In the genomic region with DNA sequence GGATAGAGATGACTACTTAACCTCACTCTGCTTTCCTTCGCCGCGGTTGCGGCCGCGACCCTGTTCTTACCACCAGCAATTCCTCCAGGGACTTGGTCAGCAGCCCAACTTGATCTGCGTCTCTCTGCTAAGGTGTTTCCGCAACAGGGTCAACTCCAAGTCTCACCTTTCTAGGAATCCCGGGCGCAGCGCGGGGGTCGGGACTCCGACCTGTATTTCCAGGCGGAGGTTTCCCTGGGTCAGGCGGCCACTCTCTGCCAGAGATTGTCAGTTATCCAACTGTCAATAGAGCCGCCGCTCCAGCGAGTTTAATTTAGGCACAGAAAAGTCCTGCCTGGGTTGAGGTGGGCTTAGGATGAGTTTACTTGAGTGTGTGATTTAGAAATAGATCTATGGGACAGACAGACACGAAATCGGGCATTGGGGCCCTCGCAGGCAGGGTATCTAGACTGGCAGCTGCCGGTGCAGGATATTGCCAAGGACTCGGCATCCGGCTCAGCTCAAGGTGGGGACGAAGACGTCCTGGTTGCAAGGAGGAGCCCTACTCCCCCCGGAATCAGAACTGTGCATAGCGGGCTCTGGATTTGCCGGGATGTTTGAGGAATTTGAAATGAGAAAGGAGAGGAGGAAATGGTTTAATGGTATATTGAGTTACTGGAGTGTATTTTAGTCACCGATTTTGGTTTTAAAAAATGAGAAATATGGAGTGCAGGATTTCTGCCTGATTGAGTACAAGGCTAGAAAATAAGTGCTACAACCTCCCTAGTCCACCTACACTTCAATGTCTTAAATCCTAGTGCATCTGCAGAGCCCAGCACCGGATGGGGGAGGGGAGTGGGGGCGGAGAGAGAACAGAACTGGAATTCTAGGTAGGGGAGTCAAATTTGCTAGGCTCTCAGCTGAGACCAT, we compare ENCODE assay signal across 14 cellular contexts. TPM values are rescaled to one million over a fixed set of nuclear protein-coding genes. Genes with fewer than 3 reads are reported as not detected.
DNase-seq lines count a peak whose midpoint lies in the region; ATAC-seq, FAIRE-seq and TF ChIP-seq lines count a peak whose summit lies in the region.
"Had no signal": no experiment of that assay in that cellular context is flagged by ENCODE, and none has a peak within 500 bp of the region (broad histone marks: within the 10 kb centered on the region; RNA-seq: fewer than 3 reads in every experiment).

No MANE protein-coding gene starts in this region.

- POLR2A ChIA-PET in CD8-positive, alpha-beta memory T cell (lab: Charles Lee): no interaction called here
- POLR2A ChIA-PET in HCT116 (lab: Charles Lee): no interaction called here

- intact Hi-C loops in HCT116 (cut with micrococcal nuclease) (no loop called here), Right ventricle myocardium superior (cut with DNase I) (no loop called here)
- intact Hi-C loops in activated T-helper 1 cell treated with anti-CD3 and anti-CD28 coated beads, Interleukin-12 subunit alpha, Interleukin-12 subunit beta, Interleukin-2, Interleukin-4 antibody, amounts not matched to agents 30 ng/mL and 10 ng/mL and 1 ng/mL, durations not matched to agents 14 hours and 24 hours and 36 hours (cut with micrococcal nuclease): loop anchor here (2.0 to 10.0 kb wide), 2 partner anchors 50 to 1346 kb away; no protein-coding TSS in a partner anchor

- peaks cover 7% of the 10 kb centered on the region for H3K9me3 ChIP-seq in CD8-positive, alpha-beta memory T cell (ENCODE audit: low read length)
- H3K9me3 ChIP-seq in HCT116 (ENCODE audit: control insufficient read depth in 1 of 2, insufficient read depth in 1 of 2, low read depth in 1 of 2, low read length in 2 of 2) (no peaks in the 10 kb centered on the region), keratinocyte (ENCODE audit: control insufficient read depth, low read depth, low read length) (no peaks in the 10 kb centered on the region)
- H3K9me3 ChIP-seq: upper lobe of right lung had no signal

- H3K4me2 ChIP-seq in HCT116 (ENCODE audit: low read length) (no peak overlapping the region), keratinocyte (ENCODE audit: control insufficient read depth, extremely low read depth, insufficient read depth, low read depth, low read length) (peak overlapping the region; percentile 79)

- H3K79me2 ChIP-seq in HCT116 (ENCODE audit: insufficient read depth, low read length): no peaks in the 10 kb centered on the region
- no peaks in the 10 kb centered on the region for H3K79me2 ChIP-seq in keratinocyte (ENCODE audit: control insufficient read depth, insufficient read depth, low read length)
- H3K79me2 ChIP-seq: parathyroid adenoma had no signal

- dilution Hi-C loops in keratinocyte (cut with MboI; ENCODE audit: extremely low pct_ligation_motif_present, low sequenced_read_pairs): no loop called here

- RAD21 ChIA-PET in HCT116 (lab: Charles Lee; ENCODE audit: low non-redundant PET in 1 of 2, low total read pairs in 2 of 2, uncharacterized antibody in 2 of 2, unreplicated experiment in 2 of 2): no interaction called here

- no peak for TF ChIP-seq POLR2A in HCT116 (IDR thresholded peaks at IDR 0.05; ENCODE audit: borderline replicate concordance, extremely low read depth, insufficient read depth, insufficient read length)

- CTCF ChIA-PET in CD8-positive, alpha-beta memory T cell (lab: Charles Lee): no interaction called here
- CTCF ChIA-PET in HCT116 (lab: Charles Lee): no interaction called here

- no peaks in the 10 kb centered on the region for H3K36me3 ChIP-seq in CD8-positive, alpha-beta memory T cell (ENCODE audit: insufficient read depth, low read length)
- H3K36me3 ChIP-seq in HCT116 (ENCODE audit: control insufficient read depth in 1 of 2, insufficient read depth in 2 of 2, low read length in 2 of 2) (no peaks in the 10 kb centered on the region), keratinocyte (ENCODE audit: control insufficient read depth in 2 of 2, extremely low read depth in 1 of 2, insufficient read depth in 2 of 2, low read length in 2 of 2) (no peaks in the 10 kb centered on the region)
- H3K36me3 ChIP-seq: upper lobe of right lung had no signal

- no TSS peak for BruUV-seq in HCT116 (replicated peaks; lab: Mats Ljungman, UMichigan)

- ATAC-seq in HCT116 (no peak), GM18873 (IDR thresholded peaks at IDR 0.05; ENCODE audit: low FRiP score, unreplicated experiment) (no peak), HG03095 (IDR thresholded peaks at IDR 0.05; ENCODE audit: unreplicated experiment) (no peak), Right ventricle myocardium superior (ENCODE audit: poor library complexity) (no peak)
- ATAC-seq: upper lobe of right lung had no signal

- peaks cover 91 to 94% of the 10 kb centered on the region in 2 donors for H3K27me3 Mint-ChIP-seq in CD8-positive, alpha-beta memory T cell
- peaks cover 80% of the 10 kb centered on the region for H3K27me3 Mint-ChIP-seq in activated T-helper 1 cell treated with anti-CD3 and anti-CD28 coated beads, Interleukin-12 subunit alpha, Interleukin-12 subunit beta, Interleukin-2, Interleukin-4 antibody, amounts not matched to agents 30 ng/mL and 10 ng/mL and 1 ng/mL, durations not matched to agents 14 hours and 24 hours and 36 hours (ENCODE audit: insufficient read depth)

- H3K9me3 Mint-ChIP-seq in CD8-positive, alpha-beta memory T cell: peaks cover 29 to 84% (median 71%) of the 10 kb centered on the region in 5 donors
- H3K9me3 Mint-ChIP-seq in activated T-helper 1 cell treated with anti-CD3 and anti-CD28 coated beads, Interleukin-12 subunit alpha, Interleukin-12 subunit beta, Interleukin-2, Interleukin-4 antibody, amounts not matched to agents 30 ng/mL and 10 ng/mL and 1 ng/mL, durations not matched to agents 14 hours and 24 hours and 36 hours: peaks cover 52% of the 10 kb centered on the region

- H3K4me1 ChIP-seq in CD8-positive, alpha-beta memory T cell (ENCODE audit: insufficient read depth, low read length): no peaks in the 10 kb centered on the region
- H3K4me1 ChIP-seq in HCT116 (ENCODE audit: control insufficient read depth in 1 of 2, insufficient read depth in 2 of 2, low read length in 2 of 2) (peaks cover 0 to 6% of the 10 kb centered on the region in 2 experiments; a peak in 1 of 4 replicates), keratinocyte (ENCODE audit: control insufficient read depth, extremely low read depth, insufficient read depth, low read length) (peaks cover 7% of the 10 kb centered on the region)
- H3K4me1 ChIP-seq: parathyroid adenoma, upper lobe of right lung had no signal

- H3K9me1 ChIP-seq in keratinocyte (ENCODE audit: control insufficient read depth, extremely low read depth, insufficient read depth, low read length): no peaks in the 10 kb centered on the region

- H3K4me1 Mint-ChIP-seq in CD8-positive, alpha-beta memory T cell: peaks cover 4 to 8% (median 6%) of the 10 kb centered on the region in 3 donors
- peaks cover 13% of the 10 kb centered on the region for H3K4me1 Mint-ChIP-seq in activated T-helper 1 cell treated with anti-CD3 and anti-CD28 coated beads, Interleukin-12 subunit alpha, Interleukin-12 subunit beta, Interleukin-2, Interleukin-4 antibody, amounts not matched to agents 30 ng/mL and 10 ng/mL and 1 ng/mL, durations not matched to agents 14 hours and 24 hours and 36 hours (ENCODE audit: low read depth)

- no peaks in the 10 kb centered on the region for H4K20me1 ChIP-seq in HCT116 (ENCODE audit: insufficient read depth)
- no peaks in the 10 kb centered on the region for H4K20me1 ChIP-seq in keratinocyte (ENCODE audit: control insufficient read depth, extremely low read depth, insufficient read depth, low read length)

- peak overlapping the region in 4 of 7 donors; percentile 1 to 71 (median 32) for H3K4me3 Mint-ChIP-seq in CD8-positive, alpha-beta memory T cell
- no peak overlapping the region for H3K4me3 Mint-ChIP-seq in activated T-helper 1 cell treated with anti-CD3 and anti-CD28 coated beads, Interleukin-12 subunit alpha, Interleukin-12 subunit beta, Interleukin-2, Interleukin-4 antibody, amounts not matched to agents 30 ng/mL and 10 ng/mL and 1 ng/mL, durations not matched to agents 14 hours and 24 hours and 36 hours

- H3K9me2 ChIP-seq in HCT116 (ENCODE audit: insufficient read depth): no peaks in the 10 kb centered on the region

- peaks cover 81% of the 10 kb centered on the region for H3K27me3 ChIP-seq in CD8-positive, alpha-beta memory T cell (ENCODE audit: insufficient read depth, low read length, poor library complexity, severe bottlenecking)
- H3K27me3 ChIP-seq in HCT116 (ENCODE audit: insufficient read depth, low read length) (no peaks in the 10 kb centered on the region), keratinocyte (ENCODE audit: control insufficient read depth, extremely low read depth, insufficient read depth, low read length) (peaks cover 25% of the 10 kb centered on the region)

- TF ChIP-seq RAD21 in HCT116 (IDR thresholded peaks at IDR 0.05; ENCODE audit: low read depth): no peak

- no peak overlapping the region for H3K4me3 ChIP-seq in CD8-positive, alpha-beta memory T cell (ENCODE audit: low read length)
- H3K4me3 ChIP-seq in HCT116 (replicated peaks in 1 of 2; ENCODE audit: low read depth in 1 of 2, low read length in 2 of 2) (no peak overlapping the region), keratinocyte (ENCODE audit: control insufficient read depth in 2 of 3, extremely low read depth in 1 of 3, insufficient read depth in 2 of 3, low read depth in 1 of 3, low read length in 3 of 3) (peak overlapping the region; percentile 26 to 67 (median 50))
- H3K4me3 ChIP-seq: upper lobe of right lung had no signal

- H3K27ac Mint-ChIP-seq in CD8-positive, alpha-beta memory T cell: peak overlapping the region in 4 of 8 donors; percentile 26 to 73 (median 51)
- H3K27ac Mint-ChIP-seq in activated T-helper 1 cell treated with anti-CD3 and anti-CD28 coated beads, Interleukin-12 subunit alpha, Interleukin-12 subunit beta, Interleukin-2, Interleukin-4 antibody, amounts not matched to agents 30 ng/mL and 10 ng/mL and 1 ng/mL, durations not matched to agents 14 hours and 24 hours and 36 hours: peak overlapping the region; percentile 5

- peaks cover 1 to 25% (median 4%) of the 10 kb centered on the region in 3 donors for H3K36me3 Mint-ChIP-seq in CD8-positive, alpha-beta memory T cell
- peaks cover 10% of the 10 kb centered on the region for H3K36me3 Mint-ChIP-seq in activated T-helper 1 cell treated with anti-CD3 and anti-CD28 coated beads, Interleukin-12 subunit alpha, Interleukin-12 subunit beta, Interleukin-2, Interleukin-4 antibody, amounts not matched to agents 30 ng/mL and 10 ng/mL and 1 ng/mL, durations not matched to agents 14 hours and 24 hours and 36 hours (ENCODE audit: low read depth)

- H2AFZ ChIP-seq in HCT116 (ENCODE audit: low read depth, low read length, poor library complexity, severe bottlenecking) (peak overlapping the region; percentile 33), keratinocyte (ENCODE audit: control insufficient read depth, low read length) (peak overlapping the region; percentile 48)
- H2AFZ ChIP-seq: parathyroid adenoma had no signal

- TF ChIP-seq CTCF in HCT116 (IDR thresholded peaks at IDR 0.05 in 2 of 3, conservative IDR thresholded peaks at IDR 0.05 in 1 of 3; ENCODE audit: borderline replicate concordance in 1 of 3, insufficient read depth in 1 of 3, low read depth in 2 of 3, low read length in 2 of 3) (no peak), keratinocyte (optimal IDR thresholded peaks at IDR 0.05 in 1 of 3, IDR thresholded peaks at IDR 0.05 in 1 of 3, conservative IDR thresholded peaks at IDR 0.05 in 1 of 3; ENCODE audit: extremely low read depth in 1 of 3, insufficient read depth in 2 of 3, low read length in 3 of 3) (no peak)

- DNase-seq in CD8-positive, alpha-beta memory T cell: no peak
- DNase-seq in HCT116 (ENCODE audit: low read depth, low spot score) (no peak), keratinocyte (ENCODE audit: low read depth, low spot score) (no peak), Right ventricle myocardium superior (no peak), NOMO-1 (lab: John Stamatoyannopoulos, UW; ENCODE audit: unreplicated experiment in 2 of 2) (no peak)
- no peak for DNase-seq in activated T-helper 1 cell treated with anti-CD3 and anti-CD28 coated beads, Interleukin-12 subunit alpha, Interleukin-12 subunit beta, Interleukin-2, Interleukin-4 antibody, amounts not matched to agents 30 ng/mL and 10 ng/mL and 1 ng/mL, durations not matched to agents 14 hours and 24 hours and 36 hours (ENCODE audit: low spot score)
- DNase-seq: COR-L47, NCI-H1417, upper lobe of right lung had no signal

- peak overlapping the region; percentile 48 for H3K27ac ChIP-seq in CD8-positive, alpha-beta memory T cell (ENCODE audit: low read depth, low read length)
- H3K27ac ChIP-seq in HCT116 (ENCODE audit: low read depth, low read length) (no peak overlapping the region), keratinocyte (ENCODE audit: control insufficient read depth, insufficient read depth, low read length) (no peak overlapping the region)
- H3K27ac ChIP-seq: parathyroid adenoma, upper lobe of right lung had no signal

- no peak for FAIRE-seq in keratinocyte (lab: Jason Lieb, UNC)
- FAIRE-seq: TTC549 had no signal

- H3K9ac ChIP-seq in HCT116 (ENCODE audit: low read length): no peak overlapping the region
- no peak overlapping the region for H3K9ac ChIP-seq in keratinocyte (ENCODE audit: control insufficient read depth, extremely low read depth, insufficient read depth, low read length)
- H3K9ac ChIP-seq: parathyroid adenoma had no signal

RNA-seq across cellular contexts. Expression of gene POM121L2, which starts 23.7 kb away (rescaled TPM):
- total RNA-seq in CD8-positive, alpha-beta memory T cell: not detected
- not detected for polyA plus RNA-seq in CD8-positive, alpha-beta memory T cell
- not detected for total RNA-seq in HCT116 (2021; ENCODE audit: unreplicated experiment)
- polyA plus RNA-seq in HCT116 (2012): not detected in 2 replicates
- not detected in 2 replicates for total RNA-seq in activated T-helper 1 cell treated with anti-CD3 and anti-CD28 coated beads, Interleukin-12 subunit alpha, Interleukin-12 subunit beta, Interleukin-2, Interleukin-4 antibody, amounts not matched to agents 30 ng/mL and 10 ng/mL and 1 ng/mL, durations not matched to agents 14 hours and 24 hours and 36 hours
- 0.01 TPM in 1 of 3 replicates, not detected in the others for polyA plus RNA-seq in keratinocyte
- not detected for polyA plus RNA-seq in keratinocyte (2011; ENCODE audit: low read depth)
- not detected in 2 replicates for polyA plus RNA-seq in keratinocyte (2011; cell fraction: cytosol; rRNA removed)
- 0.03 and 0.04 TPM in 2 replicates for polyA plus RNA-seq in keratinocyte (2011; cell fraction: nucleus; rRNA removed)
- polyA plus RNA-seq in keratinocyte (2012; ENCODE audit: low replicate concordance): not detected in 2 replicates
- polyA minus RNA-seq in keratinocyte: not detected in 3 replicates
- polyA minus RNA-seq in keratinocyte (2011; cell fraction: cytosol; rRNA and poly(A)+ RNA removed): not detected
- polyA minus RNA-seq in keratinocyte (2011; cell fraction: nucleus; rRNA and poly(A)+ RNA removed): not detected in 2 replicates
- not detected for total RNA-seq in Right ventricle myocardium superior
- total RNA-seq: activated T-helper 2 cell treated with anti-CD3 and anti-CD28 coated beads, Interferon-gamma antibody, Interleukin-2, Interleukin-4, amounts not matched to agents 10 μg/mL and 5 μg/mL and 100 μg/mL, durations not matched to agents 14 hours and 24 hours and 36 hours; upper lobe of right lung had no signal

RNA-seq across cellular contexts. Expression of gene PRSS16, which starts 40.9 kb away (rescaled TPM):
- under 1 TPM; 0.35 to 0.55 TPM for total RNA-seq in CD8-positive, alpha-beta memory T cell
- 1.5 TPM for polyA plus RNA-seq in CD8-positive, alpha-beta memory T cell
- total RNA-seq in HCT116 (2021; ENCODE audit: unreplicated experiment) (14.5 TPM), Right ventricle myocardium superior (not detected)
- 15.8 and 16.9 TPM in 2 replicates for polyA plus RNA-seq in HCT116 (2012)
- total RNA-seq in activated T-helper 1 cell treated with anti-CD3 and anti-CD28 coated beads, Interleukin-12 subunit alpha, Interleukin-12 subunit beta, Interleukin-2, Interleukin-4 antibody, amounts not matched to agents 30 ng/mL and 10 ng/mL and 1 ng/mL, durations not matched to agents 14 hours and 24 hours and 36 hours: 0.13 and 0.98 TPM in 2 replicates
- 7.5 to 8.9 TPM (median 8.7 TPM) in 3 replicates for polyA plus RNA-seq in keratinocyte
- polyA plus RNA-seq in keratinocyte (2011; ENCODE audit: low read depth): 1.1 TPM
- polyA plus RNA-seq in keratinocyte (2011; cell fraction: cytosol; rRNA removed): 7.9 and 8.4 TPM in 2 replicates
- 9.1 and 9.9 TPM in 2 replicates for polyA plus RNA-seq in keratinocyte (2011; cell fraction: nucleus; rRNA removed)
- 4.3 and 5.6 TPM in 2 replicates for polyA plus RNA-seq in keratinocyte (2012; ENCODE audit: low replicate concordance)
- 4.5 to 9.8 TPM (median 5.2 TPM) in 3 replicates for polyA minus RNA-seq in keratinocyte
- 3.5 TPM for polyA minus RNA-seq in keratinocyte (2011; cell fraction: cytosol; rRNA and poly(A)+ RNA removed)
- polyA minus RNA-seq in keratinocyte (2011; cell fraction: nucleus; rRNA and poly(A)+ RNA removed): 2.3 and 2.4 TPM in 2 replicates

Comparison
In these comparisons a context has a peak if more than half of its experiments do, and no peak if none do; other contexts are left out.
1. H3K4me3 ChIP-seq: peak in keratinocyte (3 of 3); none in CD8-positive, alpha-beta memory T cell (single experiment) and HCT116 (0 of 2).